In the genomic region with DNA sequence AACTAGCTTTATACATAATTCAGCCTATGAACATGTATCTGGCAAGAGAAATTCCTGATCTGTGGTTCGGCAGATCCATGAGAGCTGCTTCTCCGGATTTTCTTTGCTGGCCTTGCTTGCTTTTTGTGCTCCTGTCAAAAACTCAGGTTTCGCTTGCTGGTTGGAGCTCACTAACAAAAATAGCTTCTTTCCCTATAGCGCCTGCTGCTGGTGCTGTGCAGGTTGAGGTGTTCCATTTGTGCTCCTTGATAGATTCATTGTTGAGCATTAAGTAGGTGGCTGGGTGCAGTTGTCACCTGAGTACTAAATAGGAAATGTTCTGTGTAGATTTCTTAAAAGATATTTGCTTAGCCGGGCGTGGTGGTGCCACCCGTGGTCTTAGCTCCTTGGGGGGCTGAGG, we compare ENCODE assay signal across 1 cellular context.
TF ChIP-seq lines count a peak whose summit lies in the region.

No MANE protein-coding gene starts in this region.

TF ChIP-seq in GM23338, 12 proteins besides CTCF, POLR2A, EP300 and RAD21 (continued from another document):
- TF ChIP-seq POLR2AphosphoS5 (IDR thresholded peaks at IDR 0.05; ENCODE audit: low read depth) (no peak), EZH2 (IDR thresholded peaks at IDR 0.05; ENCODE audit: low read depth, unreplicated experiment) (no peak), JUNB (IDR thresholded peaks at IDR 0.05; ENCODE audit: unreplicated experiment) (no peak), ZNF114 (CRISPR knock-in tag; IDR thresholded peaks at IDR 0.05) (no peak), EZH2phosphoT487 (IDR thresholded peaks at IDR 0.05; ENCODE audit: unreplicated experiment) (no peak), ZNF331 (CRISPR knock-in tag; IDR thresholded peaks at IDR 0.05; ENCODE audit: low read depth) (no peak), CREB1 (CRISPR knock-in tag; IDR thresholded peaks at IDR 0.05; ENCODE audit: low read depth) (no peak)
- TF ChIP-seq, protein P1, sequence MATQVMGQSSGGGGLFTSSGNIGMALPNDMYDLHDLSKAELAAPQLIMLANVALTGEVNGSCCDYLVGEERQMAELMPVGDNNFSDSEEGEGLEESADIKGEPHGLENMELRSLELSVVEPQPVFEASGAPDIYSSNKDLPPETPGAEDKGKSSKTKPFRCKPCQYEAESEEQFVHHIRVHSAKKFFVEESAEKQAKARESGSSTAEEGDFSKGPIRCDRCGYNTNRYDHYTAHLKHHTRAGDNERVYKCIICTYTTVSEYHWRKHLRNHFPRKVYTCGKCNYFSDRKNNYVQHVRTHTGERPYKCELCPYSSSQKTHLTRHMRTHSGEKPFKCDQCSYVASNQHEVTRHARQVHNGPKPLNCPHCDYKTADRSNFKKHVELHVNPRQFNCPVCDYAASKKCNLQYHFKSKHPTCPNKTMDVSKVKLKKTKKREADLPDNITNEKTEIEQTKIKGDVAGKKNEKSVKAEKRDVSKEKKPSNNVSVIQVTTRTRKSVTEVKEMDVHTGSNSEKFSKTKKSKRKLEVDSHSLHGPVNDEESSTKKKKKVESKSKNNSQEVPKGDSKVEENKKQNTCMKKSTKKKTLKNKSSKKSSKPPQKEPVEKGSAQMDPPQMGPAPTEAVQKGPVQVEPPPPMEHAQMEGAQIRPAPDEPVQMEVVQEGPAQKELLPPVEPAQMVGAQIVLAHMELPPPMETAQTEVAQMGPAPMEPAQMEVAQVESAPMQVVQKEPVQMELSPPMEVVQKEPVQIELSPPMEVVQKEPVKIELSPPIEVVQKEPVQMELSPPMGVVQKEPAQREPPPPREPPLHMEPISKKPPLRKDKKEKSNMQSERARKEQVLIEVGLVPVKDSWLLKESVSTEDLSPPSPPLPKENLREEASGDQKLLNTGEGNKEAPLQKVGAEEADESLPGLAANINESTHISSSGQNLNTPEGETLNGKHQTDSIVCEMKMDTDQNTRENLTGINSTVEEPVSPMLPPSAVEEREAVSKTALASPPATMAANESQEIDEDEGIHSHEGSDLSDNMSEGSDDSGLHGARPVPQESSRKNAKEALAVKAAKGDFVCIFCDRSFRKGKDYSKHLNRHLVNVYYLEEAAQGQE (IDR thresholded peaks at IDR 0.05; ENCODE audit: unreplicated experiment) = no peak
- TF ChIP-seq, protein P2, sequence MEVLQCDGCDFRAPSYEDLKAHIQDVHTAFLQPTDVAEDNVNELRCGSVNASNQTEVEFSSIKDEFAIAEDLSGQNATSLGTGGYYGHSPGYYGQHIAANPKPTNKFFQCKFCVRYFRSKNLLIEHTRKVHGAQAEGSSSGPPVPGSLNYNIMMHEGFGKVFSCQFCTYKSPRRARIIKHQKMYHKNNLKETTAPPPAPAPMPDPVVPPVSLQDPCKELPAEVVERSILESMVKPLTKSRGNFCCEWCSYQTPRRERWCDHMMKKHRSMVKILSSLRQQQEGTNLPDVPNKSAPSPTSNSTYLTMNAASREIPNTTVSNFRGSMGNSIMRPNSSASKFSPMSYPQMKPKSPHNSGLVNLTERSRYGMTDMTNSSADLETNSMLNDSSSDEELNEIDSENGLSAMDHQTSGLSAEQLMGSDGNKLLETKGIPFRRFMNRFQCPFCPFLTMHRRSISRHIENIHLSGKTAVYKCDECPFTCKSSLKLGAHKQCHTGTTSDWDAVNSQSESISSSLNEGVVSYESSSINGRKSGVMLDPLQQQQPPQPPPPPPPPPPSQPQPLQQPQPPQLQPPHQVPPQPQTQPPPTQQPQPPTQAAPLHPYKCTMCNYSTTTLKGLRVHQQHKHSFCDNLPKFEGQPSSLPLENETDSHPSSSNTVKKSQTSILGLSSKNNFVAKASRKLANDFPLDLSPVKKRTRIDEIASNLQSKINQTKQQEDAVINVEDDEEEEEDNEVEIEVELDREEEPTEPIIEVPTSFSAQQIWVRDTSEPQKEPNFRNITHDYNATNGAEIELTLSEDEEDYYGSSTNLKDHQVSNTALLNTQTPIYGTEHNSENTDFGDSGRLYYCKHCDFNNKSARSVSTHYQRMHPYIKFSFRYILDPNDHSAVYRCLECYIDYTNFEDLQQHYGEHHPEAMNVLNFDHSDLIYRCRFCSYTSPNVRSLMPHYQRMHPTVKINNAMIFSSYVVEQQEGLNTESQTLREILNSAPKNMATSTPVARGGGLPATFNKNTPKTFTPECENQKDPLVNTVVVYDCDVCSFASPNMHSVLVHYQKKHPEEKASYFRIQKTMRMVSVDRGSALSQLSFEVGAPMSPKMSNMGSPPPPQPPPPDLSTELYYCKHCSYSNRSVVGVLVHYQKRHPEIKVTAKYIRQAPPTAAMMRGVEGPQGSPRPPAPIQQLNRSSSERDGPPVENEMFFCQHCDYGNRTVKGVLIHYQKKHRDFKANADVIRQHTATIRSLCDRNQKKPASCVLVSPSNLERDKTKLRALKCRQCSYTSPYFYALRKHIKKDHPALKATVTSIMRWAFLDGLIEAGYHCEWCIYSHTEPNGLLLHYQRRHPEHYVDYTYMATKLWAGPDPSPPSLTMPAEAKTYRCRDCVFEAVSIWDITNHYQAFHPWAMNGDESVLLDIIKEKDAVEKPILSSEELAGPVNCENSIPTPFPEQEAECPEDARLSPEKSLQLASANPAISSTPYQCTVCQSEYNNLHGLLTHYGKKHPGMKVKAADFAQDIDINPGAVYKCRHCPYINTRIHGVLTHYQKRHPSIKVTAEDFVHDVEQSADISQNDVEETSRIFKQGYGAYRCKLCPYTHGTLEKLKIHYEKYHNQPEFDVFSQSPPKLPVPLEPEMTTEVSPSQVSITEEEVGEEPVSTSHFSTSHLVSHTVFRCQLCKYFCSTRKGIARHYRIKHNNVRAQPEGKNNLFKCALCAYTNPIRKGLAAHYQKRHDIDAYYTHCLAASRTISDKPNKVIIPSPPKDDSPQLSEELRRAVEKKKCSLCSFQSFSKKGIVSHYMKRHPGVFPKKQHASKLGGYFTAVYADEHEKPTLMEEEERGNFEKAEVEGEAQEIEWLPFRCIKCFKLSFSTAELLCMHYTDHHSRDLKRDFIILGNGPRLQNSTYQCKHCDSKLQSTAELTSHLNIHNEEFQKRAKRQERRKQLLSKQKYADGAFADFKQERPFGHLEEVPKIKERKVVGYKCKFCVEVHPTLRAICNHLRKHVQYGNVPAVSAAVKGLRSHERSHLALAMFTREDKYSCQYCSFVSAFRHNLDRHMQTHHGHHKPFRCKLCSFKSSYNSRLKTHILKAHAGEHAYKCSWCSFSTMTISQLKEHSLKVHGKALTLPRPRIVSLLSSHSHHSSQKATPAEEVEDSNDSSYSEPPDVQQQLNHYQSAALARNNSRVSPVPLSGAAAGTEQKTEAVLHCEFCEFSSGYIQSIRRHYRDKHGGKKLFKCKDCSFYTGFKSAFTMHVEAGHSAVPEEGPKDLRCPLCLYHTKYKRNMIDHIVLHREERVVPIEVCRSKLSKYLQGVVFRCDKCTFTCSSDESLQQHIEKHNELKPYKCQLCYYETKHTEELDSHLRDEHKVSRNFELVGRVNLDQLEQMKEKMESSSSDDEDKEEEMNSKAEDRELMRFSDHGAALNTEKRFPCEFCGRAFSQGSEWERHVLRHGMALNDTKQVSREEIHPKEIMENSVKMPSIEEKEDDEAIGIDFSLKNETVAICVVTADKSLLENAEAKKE (CRISPR knock-in tag; IDR thresholded peaks at IDR 0.05) = no peak
